In the genomic region with DNA sequence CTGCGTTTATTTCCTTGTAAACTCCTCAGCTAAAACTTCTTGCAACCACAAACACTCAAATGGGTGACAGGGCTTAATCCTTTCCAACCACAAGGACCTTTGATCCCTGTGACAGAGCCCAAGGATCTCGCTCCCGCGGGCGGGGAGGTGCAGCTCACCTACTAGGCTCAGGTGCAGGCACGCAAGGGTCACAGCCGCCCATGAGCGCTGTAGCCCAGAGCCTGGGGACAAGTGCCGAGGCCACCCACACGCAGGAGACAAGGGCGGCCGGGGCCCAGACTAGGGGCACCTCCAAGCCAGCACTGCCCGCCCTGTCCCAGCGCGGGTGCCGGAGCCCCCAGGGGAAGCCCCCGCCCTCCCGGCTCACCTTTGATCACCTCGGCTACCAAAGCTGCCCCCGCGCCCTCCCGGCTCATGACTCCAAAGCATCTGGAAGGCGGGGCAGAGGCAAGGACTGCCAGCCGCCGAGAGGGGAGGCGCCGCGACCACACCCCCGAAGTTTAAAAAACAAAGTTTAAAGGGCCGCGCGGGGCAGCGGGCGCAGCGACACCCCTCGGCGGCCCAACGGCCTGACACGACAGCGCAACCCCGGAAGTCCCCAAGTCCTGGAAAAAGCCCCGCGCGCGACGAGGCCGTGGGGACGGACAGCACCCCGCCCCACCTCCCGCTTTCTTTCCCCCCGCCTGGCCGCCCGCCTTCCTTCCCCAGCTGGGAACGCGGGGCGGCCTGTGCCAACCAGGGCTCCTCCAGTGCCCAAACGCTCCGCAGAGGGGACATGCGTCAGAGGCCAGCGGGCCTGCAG, we compare ENCODE assay signal across 8 cellular contexts. TPM values are rescaled to one million over a fixed set of nuclear protein-coding genes. Genes with fewer than 3 reads are reported as not detected.
A peak's percentile ranks its signal among the peaks of the same experiment; 100 is the strongest.
DNase-seq lines count a peak whose midpoint lies in the region; TF ChIP-seq lines count a peak whose summit lies in the region.

No MANE protein-coding gene starts in this region.

- H3K27ac ChIP-seq in mesenchymal stem cell (ENCODE audit: low read length, poor library complexity, severe bottlenecking) = no peak overlapping the region

- H2AFZ ChIP-seq in mesenchymal stem cell (ENCODE audit: low read depth, low read length) = peak overlapping the region; percentile 94

- peak overlapping the region; percentile 90 for H2BK5ac ChIP-seq in mesenchymal stem cell (ENCODE audit: low read depth, low read length, poor library complexity, severe bottlenecking)

- peak overlapping the region; percentile 17 to 30 for H3K23ac ChIP-seq in mesenchymal stem cell (ENCODE audit: low read length in 2 of 2)

- TF ChIP-seq CTCF in HFFc6 (IDR thresholded peaks at IDR 0.05) = peak; percentile 80

- peak overlapping the region; percentile 78 for H3K4me2 ChIP-seq in mesenchymal stem cell (ENCODE audit: low read length, poor library complexity, severe bottlenecking)

- peak overlapping the region; percentile 91 for H2BK120ac ChIP-seq in mesenchymal stem cell (ENCODE audit: low read depth, low read length)

- H2BK12ac ChIP-seq in mesenchymal stem cell (ENCODE audit: low read length in 2 of 2) = peak overlapping the region in 1 of 2 experiments; percentile 54

- under 1% methylated on average over 58 of the region's 60 CpGs for WGBS in mesenchymal stem cell

- H3K36me3 ChIP-seq in mesenchymal stem cell (ENCODE audit: control insufficient read depth in 1 of 2, insufficient read depth in 2 of 2, low read depth in 1 of 2, low read length in 2 of 2) = peaks cover 0 to 26% of the 10 kb centered on the region in 2 experiments

- no peaks in the 10 kb centered on the region for H3K27me3 Mint-ChIP-seq in HFFc6 (ENCODE audit: insufficient read depth)

- DNase-seq in NCI-H1436 (lab: John Stamatoyannopoulos, UW) (peak; percentile 8), NCI-H1436 treated with DMSO at 0.1 percent for 48 hours (lab: John Stamatoyannopoulos, UW) (no peak), HFFc6 (peak; percentile 45), NCI-H2171 (lab: John Stamatoyannopoulos, UW) (peak; percentile 29), mesenchymal stem cell (peak; percentile 74)
- peak; percentile 46 to 54 for DNase-seq in activated CD8-positive, alpha-beta memory T cell treated with anti-CD3 and anti-CD28 coated beads for 4 hours (ENCODE audit: low read depth in 2 of 2)
- peak; percentile 80 for DNase-seq in effector CD8-positive, alpha-beta T cell (lab: John Stamatoyannopoulos, UW)
- DNase-seq in stimulated activated CD8-positive, alpha-beta memory T cell treated with anti-CD3 and anti-CD28 coated beads, Interleukin-12 subunit alpha, Interleukin-12 subunit beta, amount 100 ng/mL, for 1 hour (ENCODE audit: low read depth) = peak; percentile 60

- peak overlapping the region; percentile 82 to 85 for H3K4me3 ChIP-seq in mesenchymal stem cell (ENCODE audit: insufficient read depth in 1 of 2, low read depth in 1 of 2, low read length in 2 of 2)

- peaks cover 19% of the 10 kb centered on the region for H3K79me1 ChIP-seq in mesenchymal stem cell (replicated peaks; ENCODE audit: low read length, poor library complexity, severe bottlenecking)

- no peak overlapping the region for H2AK5ac ChIP-seq in mesenchymal stem cell (ENCODE audit: low read length, severe bottlenecking)

- peak overlapping the region in 1 of 2 experiments; percentile 97 for H3K14ac ChIP-seq in mesenchymal stem cell (ENCODE audit: low read length in 2 of 2)

- H3K27ac Mint-ChIP-seq in HFFc6 = peak overlapping the region; percentile 80

- no peaks in the 10 kb centered on the region for H3K9me3 ChIP-seq in mesenchymal stem cell (ENCODE audit: control insufficient read depth, low read length)

- no peaks in the 10 kb centered on the region for H3K9me3 Mint-ChIP-seq in HFFc6

- H4K8ac ChIP-seq in mesenchymal stem cell (ENCODE audit: low read length) = peak overlapping the region; percentile 100

- H4K91ac ChIP-seq in mesenchymal stem cell (ENCODE audit: low read length) = peak overlapping the region; percentile 95

- peak overlapping the region; percentile 74 to 94 for H3K18ac ChIP-seq in mesenchymal stem cell (ENCODE audit: low read depth in 1 of 2, low read length in 2 of 2)

- H3K36me3 Mint-ChIP-seq in HFFc6 (ENCODE audit: low read depth) = no peaks in the 10 kb centered on the region

- peaks cover 33% of the 10 kb centered on the region for H3K4me1 Mint-ChIP-seq in HFFc6 (ENCODE audit: low read depth)

- H3K9ac ChIP-seq in mesenchymal stem cell (ENCODE audit: low read length) = peak overlapping the region; percentile 86

- H3K4me3 Mint-ChIP-seq in HFFc6 = peak overlapping the region; percentile 88

- peaks cover 3% of the 10 kb centered on the region for H3K4me1 ChIP-seq in mesenchymal stem cell (ENCODE audit: control insufficient read depth, insufficient read depth, low read depth, low read length)

- H3K4ac ChIP-seq in mesenchymal stem cell (ENCODE audit: low read depth in 1 of 2, low read length in 2 of 2) = peak overlapping the region; percentile 93 to 98

- H3K27me3 ChIP-seq in mesenchymal stem cell (ENCODE audit: control insufficient read depth in 1 of 2, insufficient read depth in 1 of 2, low read length in 2 of 2) = no peaks in the 10 kb centered on the region

- H2BK15ac ChIP-seq in mesenchymal stem cell (ENCODE audit: low read depth, poor library complexity, severe bottlenecking) = peak overlapping the region; percentile 23

RNA-seq across cellular contexts. Expression of a gene that starts 53.0 kb away (rescaled TPM):
- 10 to 100 TPM; 10.7 to 14.9 (median 12.1) TPM for total RNA-seq in HFFc6 (2021; fragmentation: NEBNext Ultra II Directional; extraction: Animal tissue kit (Norgen Biotek cat#: 25700))
- polyA plus RNA-seq in mesenchymal stem cell (2013, experiment 1 of 2) = 10.5 TPM
- polyA plus RNA-seq in mesenchymal stem cell (2013, experiment 2 of 2) = 10.5 TPM
